In genomic region chr16:58094026-58094425, GRCh38 we compare ENCODE assay signal across 1 cellular context.
TF ChIP-seq lines count a peak whose summit lies in the region.

No MANE protein-coding gene starts in this region.

TF ChIP-seq in HepG2, 621 proteins besides CTCF, POLR2A, EP300 and RAD21 (continued from another document):
- TF ChIP-seq SATB2 (CRISPR knock-in tag; IDR thresholded peaks at IDR 0.05), result no peak
- no peak for TF ChIP-seq ZNF251 (CRISPR knock-in tag; IDR thresholded peaks at IDR 0.05)
- TF ChIP-seq ZNF431 (CRISPR knock-in tag; IDR thresholded peaks at IDR 0.05; ENCODE audit: borderline replicate concordance, low read depth), result no peak
- no peak for TF ChIP-seq ARID5B (CRISPR knock-in tag; IDR thresholded peaks at IDR 0.05)
- no peak for TF ChIP-seq ZBTB46 (CRISPR knock-in tag; IDR thresholded peaks at IDR 0.05; ENCODE audit: borderline replicate concordance)
- TF ChIP-seq SP2 (CRISPR knock-in tag; IDR thresholded peaks at IDR 0.05), result no peak
